In the genomic region with DNA sequence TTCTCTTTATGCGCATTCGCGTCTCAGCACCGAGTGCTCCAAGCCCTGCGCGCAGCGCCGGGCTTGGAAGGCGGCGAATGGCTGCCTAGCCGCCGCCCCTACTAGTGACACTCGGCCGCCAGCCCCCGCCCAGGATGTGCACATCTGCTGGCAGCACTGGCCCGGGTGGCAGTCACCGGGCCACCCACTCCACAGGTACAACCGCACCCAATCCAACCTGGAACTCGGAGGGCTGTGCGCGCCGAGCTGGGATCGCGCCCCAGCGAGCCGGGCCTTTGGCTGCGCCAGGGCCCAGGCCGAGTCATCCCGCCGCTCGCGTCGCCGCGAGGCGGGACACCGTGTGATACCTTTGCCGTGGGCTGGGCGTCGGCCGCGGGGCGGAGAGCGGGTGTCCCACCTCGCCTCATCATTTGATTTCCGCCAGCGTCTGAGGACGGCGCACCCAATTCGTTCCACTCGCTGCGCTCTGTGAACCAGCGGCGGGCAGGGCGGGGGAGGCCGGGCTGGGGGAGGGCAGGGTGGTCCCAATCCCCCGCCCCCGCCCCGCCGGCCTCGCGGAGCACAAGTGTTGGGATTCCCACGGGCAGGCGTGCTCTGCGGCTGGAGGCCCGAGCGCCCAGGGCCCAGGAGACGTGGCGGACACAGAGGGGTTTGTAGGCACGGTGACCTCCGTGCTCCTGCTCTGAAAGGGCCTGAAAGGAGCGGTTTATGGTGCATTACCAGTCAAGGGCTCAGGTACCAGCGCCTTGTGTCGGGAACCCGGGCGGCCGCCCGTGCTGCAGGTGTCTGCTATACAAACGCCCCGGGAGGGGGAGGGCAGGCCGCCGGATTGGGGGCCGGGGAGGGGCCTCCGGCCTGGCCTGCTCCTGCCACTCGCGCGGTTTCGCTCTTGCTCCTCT, we compare ENCODE assay signal across 16 cellular contexts. TPM values are rescaled to one million over a fixed set of nuclear protein-coding genes. Genes with fewer than 3 reads are reported as not detected.
DNase-seq lines count a peak whose midpoint lies in the region; ATAC-seq lines count a peak whose summit lies in the region.
"Had no signal": no experiment of that assay in that cellular context is flagged by ENCODE, and none has a peak within 500 bp of the region (broad histone marks: within the 10 kb centered on the region; RNA-seq: fewer than 3 reads in every experiment).

No MANE protein-coding gene starts in this region.

- peak overlapping the region; percentile 67 for H3K4me2 ChIP-seq in neuronal stem cell (ENCODE audit: insufficient read depth, low read length, poor library complexity, severe bottlenecking)

- no peak overlapping the region for H3K4ac ChIP-seq in neuronal stem cell (ENCODE audit: low read length)

- no peak overlapping the region for H4K8ac ChIP-seq in neuronal stem cell (ENCODE audit: low read depth, low read length)

- H3K9ac ChIP-seq in HUES64 (ENCODE audit: low read depth, low read length), result no peak overlapping the region
- H3K9ac ChIP-seq in neuronal stem cell (ENCODE audit: low read depth, low read length, poor library complexity), result peak overlapping the region; percentile 50

- WGBS in HUES64, result 1% methylated on average over 88 of the region's 88 CpGs
- no CpG with 5 or more reads among the region's 88 CpGs for WGBS in neuronal stem cell (ENCODE audit: extremely low coverage in 2 of 2, insufficient read length in 2 of 2, insufficient replicate concordance in 1 of 2), 2 donors

- H3K4me1 ChIP-seq in HUES64 (ENCODE audit: insufficient read depth, low read length) (peaks cover 8% of the 10 kb centered on the region), neuronal stem cell (ENCODE audit: control insufficient read depth in 2 of 2, insufficient read depth in 1 of 2, low read depth in 1 of 2, low read length in 2 of 2) (peaks cover 0 to 3% of the 10 kb centered on the region in 2 donors)

- peak overlapping the region; percentile 29 for H2AFZ ChIP-seq in neuronal stem cell (ENCODE audit: low read length)

- H2BK120ac ChIP-seq in neuronal stem cell (ENCODE audit: low read depth, low read length), result no peak overlapping the region

- no peak overlapping the region for H2BK5ac ChIP-seq in neuronal stem cell (ENCODE audit: low read length)

- no peak overlapping the region for H3K14ac ChIP-seq in neuronal stem cell (ENCODE audit: low read length)

- no peak for ATAC-seq in HG03175 (IDR thresholded peaks at IDR 0.05; ENCODE audit: unreplicated experiment)
- ATAC-seq: activated naive CD8-positive, alpha-beta T cell treated with anti-CD3 and anti-CD28 coated beads, Interleukin-2, amount 50 U/mL, for 24 hours; gastroesophageal sphincter; left colon had no signal

- H3K79me1 ChIP-seq in neuronal stem cell (ENCODE audit: low read depth, low read length), result no peaks in the 10 kb centered on the region

- DNase-seq in DMS53 (lab: John Stamatoyannopoulos, UW) (peak; percentile 91), head of caudate nucleus (peak in 33 of 42 donors; percentile 18 to 74 (median 46)), neuronal stem cell (ENCODE audit: low spot score) (no peak), dermis blood vessel endothelial cell (no peak), cerebellum (ENCODE audit: low spot score) (no peak)
- DNase-seq in activated CD4-positive, alpha-beta T cell treated with anti-CD3 and anti-CD28 coated beads, Interleukin-2, amount 50 U/mL, for 1 hour, result no peak
- DNase-seq: activated naive CD8-positive, alpha-beta T cell treated with anti-CD3 and anti-CD28 coated beads, Interleukin-2, amount 50 U/mL, for 24 hours; activated T-cell treated with anti-CD3 and anti-CD28 coated beads, Interleukin-2, amount 50 U/mL, for 48 hours; left colon; NCI-H1930; NCI-H69 had no signal

- H3K27ac ChIP-seq in HUES64 (ENCODE audit: low read depth, low read length) (no peak overlapping the region), neuronal stem cell (replicated peaks; ENCODE audit: low read length) (no peak overlapping the region)
- H3K27ac ChIP-seq: gastroesophageal sphincter, suprapubic skin had no signal

- no peak overlapping the region for H2BK15ac ChIP-seq in neuronal stem cell (ENCODE audit: low read length)

- H2AK5ac ChIP-seq in neuronal stem cell (ENCODE audit: low read depth, low read length), result no peak overlapping the region

- H3K4me3 ChIP-seq in HUES64 (ENCODE audit: low read length) (peak overlapping the region; percentile 37), neuronal stem cell (ENCODE audit: low read length in 2 of 2) (peak overlapping the region in 1 of 2 donors; percentile 62)
- H3K4me3 ChIP-seq: gastroesophageal sphincter, suprapubic skin had no signal

- H2BK12ac ChIP-seq in neuronal stem cell (ENCODE audit: low read length), result no peak overlapping the region

- H3K27me3 ChIP-seq in HUES64 (ENCODE audit: insufficient read depth, low read length), result peaks cover 100% of the 10 kb centered on the region
- H3K27me3 ChIP-seq in neuronal stem cell (ENCODE audit: control insufficient read depth in 3 of 3, insufficient read depth in 3 of 3, low read depth in 1 of 3, low read length in 3 of 3), result peaks cover 30 to 91% (median 79%) of the 10 kb centered on the region in 3 experiments

- intact Hi-C loops in head of caudate nucleus (cut with DNase I), result no loop called here

- H3K9me3 ChIP-seq in HUES64 (ENCODE audit: insufficient read depth, low read depth, low read length), result no peaks in the 10 kb centered on the region
- no peaks in the 10 kb centered on the region for H3K9me3 ChIP-seq in neuronal stem cell (replicated peaks in 1 of 2; ENCODE audit: control insufficient read depth in 2 of 2, insufficient read depth in 1 of 2, low read depth in 1 of 2, low read length in 2 of 2)
- H3K9me3 ChIP-seq: suprapubic skin had no signal

- H3K18ac ChIP-seq in neuronal stem cell (ENCODE audit: low read length), result no peak overlapping the region

- H3K23ac ChIP-seq in neuronal stem cell (ENCODE audit: low read depth, low read length, poor library complexity), result peak overlapping the region; percentile 50

- H3K36me3 ChIP-seq in HUES64 (ENCODE audit: insufficient read depth, low read length), result no peaks in the 10 kb centered on the region
- H3K36me3 ChIP-seq in neuronal stem cell (replicated peaks in 1 of 2; ENCODE audit: control insufficient read depth in 2 of 2, insufficient read depth in 2 of 2, low read length in 2 of 2), result no peaks in the 10 kb centered on the region
- H3K36me3 ChIP-seq: gastroesophageal sphincter, suprapubic skin had no signal

- no peak overlapping the region for H4K91ac ChIP-seq in neuronal stem cell (ENCODE audit: low read depth, low read length, poor library complexity)

RNA-seq across cellular contexts. Expression of a gene that starts 17.8 kb away (rescaled TPM):
- polyA plus RNA-seq in HUES64 (2013, experiment 1 of 2), result not detected
- not detected for polyA plus RNA-seq in HUES64 (2013, experiment 2 of 2)
- polyA plus RNA-seq in neuronal stem cell (2013, experiment 1 of 2), result not detected
- polyA plus RNA-seq in neuronal stem cell (2013, experiment 2 of 2), result 0.08 TPM
- not detected in 2 replicates for total RNA-seq in dermis blood vessel endothelial cell
- total RNA-seq in cerebellum, result 4.4 TPM
- total RNA-seq: gastroesophageal sphincter, HT-29, left colon, suprapubic skin had no signal

Comparison
In these comparisons a context has a peak if more than half of its experiments do, and no peak if none do; other contexts are left out.
1. DNase-seq: peak in DMS53 (single experiment) and head of caudate nucleus (33 of 42); none in neuronal stem cell (single experiment), dermis blood vessel endothelial cell (single experiment), activated CD4-positive, alpha-beta T cell treated with anti-CD3 and anti-CD28 coated beads, Interleukin-2, amount 50 U/mL, for 1 hour (single experiment) and cerebellum (single experiment).